In genomic region chr11:63680842-63681207, GRCh38 we compare ENCODE assay signal across 8 cellular contexts. TPM values are rescaled to one million over a fixed set of nuclear protein-coding genes. Genes with fewer than 3 reads are reported as not detected.
A peak's percentile ranks its signal among the peaks of the same experiment; 100 is the strongest.
DNase-seq lines count a peak whose midpoint lies in the region; ATAC-seq and TF ChIP-seq lines count a peak whose summit lies in the region.

No MANE protein-coding gene starts in this region.

- H3K79me2 ChIP-seq in KMS-11 (ENCODE audit: insufficient read depth, low read depth): peaks cover 38% of the 10 kb centered on the region

- H3K27me3 ChIP-seq in KMS-11 (ENCODE audit: insufficient read depth, low read depth): no peaks in the 10 kb centered on the region
- no peaks in the 10 kb centered on the region for H3K27me3 ChIP-seq in heart left ventricle

- H3K27ac ChIP-seq in KMS-11: no peak overlapping the region
- H3K27ac ChIP-seq in heart left ventricle: peak overlapping the region in 11 of 12 donors; percentile 53 to 98 (median 94)

- H3K4me2 ChIP-seq in KMS-11: peak overlapping the region; percentile 98

- no peak for TF ChIP-seq POLR2A in heart left ventricle (IDR thresholded peaks at IDR 0.05)

- DNase-seq in GM12865 (ENCODE audit: low read depth): peak; percentile 31
- DNase-seq in activated T-helper 1 cell treated with anti-CD3 and anti-CD28 coated beads, Interleukin-12 subunit alpha, Interleukin-12 subunit beta, Interleukin-2, Interleukin-4 antibody, amounts not matched to agents 30 ng/mL and 10 ng/mL and 1 ng/mL, durations not matched to agents 14 hours and 24 hours and 36 hours (ENCODE audit: low spot score): no peak
- peak in 1 of 5 donors; percentile 13 for DNase-seq in heart left ventricle
- DNase-seq in skeletal muscle cell (ENCODE audit: low read depth): no peak
- DNase-seq in GM19240 (ENCODE audit: insufficient read length, low spot score): no peak
- DNase-seq in GF-D8 (lab: John Stamatoyannopoulos, UW): no peak
- DNase-seq in NCI-H1105 (lab: John Stamatoyannopoulos, UW): no peak

- peak overlapping the region; percentile 92 for H3K4me3 ChIP-seq in GM12865 (ENCODE audit: low read depth, low read length)
- no peak overlapping the region for H3K4me3 ChIP-seq in KMS-11 (IDR thresholded peaks at IDR 0.05; ENCODE audit: insufficient read depth, low read depth, low read length)
- peak overlapping the region in 11 of 12 donors; percentile 37 to 98 (median 90) for H3K4me3 ChIP-seq in heart left ventricle
- H3K4me3 ChIP-seq in skeletal muscle cell (ENCODE audit: low read depth, low read length): peak overlapping the region; percentile 99

- H3K4me3 Mint-ChIP-seq in activated T-helper 1 cell treated with anti-CD3 and anti-CD28 coated beads, Interleukin-12 subunit alpha, Interleukin-12 subunit beta, Interleukin-2, Interleukin-4 antibody, amounts not matched to agents 30 ng/mL and 10 ng/mL and 1 ng/mL, durations not matched to agents 14 hours and 24 hours and 36 hours: peak overlapping the region; percentile 91

- TF ChIP-seq CTCF in GM12865 (IDR thresholded peaks at IDR 0.05; ENCODE audit: insufficient read depth, low read depth, low read length, missing control alignments) (no peak), KMS-11 (conservative IDR thresholded peaks at IDR 0.05; ENCODE audit: low read depth, low read length) (no peak), heart left ventricle (IDR thresholded peaks at IDR 0.05) (no peak)

- H2AFZ ChIP-seq in KMS-11 (ENCODE audit: low read depth): peak overlapping the region; percentile 94

- peaks cover 6% of the 10 kb centered on the region; the same call in 1 of the 2 replicates for H4K20me1 ChIP-seq in KMS-11 (ENCODE audit: insufficient read depth)

- peaks cover 32% of the 10 kb centered on the region for H3K4me1 Mint-ChIP-seq in activated T-helper 1 cell treated with anti-CD3 and anti-CD28 coated beads, Interleukin-12 subunit alpha, Interleukin-12 subunit beta, Interleukin-2, Interleukin-4 antibody, amounts not matched to agents 30 ng/mL and 10 ng/mL and 1 ng/mL, durations not matched to agents 14 hours and 24 hours and 36 hours (ENCODE audit: low read depth)

- H3K36me3 ChIP-seq in KMS-11 (ENCODE audit: insufficient read depth) (no peaks in the 10 kb centered on the region), heart left ventricle (no peaks in the 10 kb centered on the region)

- intact Hi-C loops in activated T-helper 1 cell treated with anti-CD3 and anti-CD28 coated beads, Interleukin-12 subunit alpha, Interleukin-12 subunit beta, Interleukin-2, Interleukin-4 antibody, amounts not matched to agents 30 ng/mL and 10 ng/mL and 1 ng/mL, durations not matched to agents 14 hours and 24 hours and 36 hours (cut with micrococcal nuclease): loop anchor here (1.0 to 5.0 kb wide), 10 partner anchors 10 to 909 kb away; partner anchors contain the start of genes ATL3, NAA40, OTUB1 and PLAAT2
- intact Hi-C loops in heart left ventricle (cut with DNase I): loop anchor here in 5 of 10 donors (1.0 to 10.0 kb wide), 3 partner anchors 10 to 56 kb away; partner anchors contain the start of gene ATL3 (in 2 of the 5)

- WGBS in heart left ventricle, 4 donors: 12 to 23% (median 16%) methylated on average over 10 of the region's 10 CpGs

- H3K4me1 ChIP-seq in KMS-11 (ENCODE audit: low read depth, poor library complexity, severe bottlenecking): peaks cover 29% of the 10 kb centered on the region
- H3K4me1 ChIP-seq in heart left ventricle: peaks cover 0 to 38% (median 19%) of the 10 kb centered on the region in 12 donors

- peaks cover 11% of the 10 kb centered on the region for H3K27me3 Mint-ChIP-seq in activated T-helper 1 cell treated with anti-CD3 and anti-CD28 coated beads, Interleukin-12 subunit alpha, Interleukin-12 subunit beta, Interleukin-2, Interleukin-4 antibody, amounts not matched to agents 30 ng/mL and 10 ng/mL and 1 ng/mL, durations not matched to agents 14 hours and 24 hours and 36 hours (ENCODE audit: insufficient read depth)

- no peaks in the 10 kb centered on the region for H3K9me3 ChIP-seq in heart left ventricle

- peak overlapping the region; percentile 91 for H3K27ac Mint-ChIP-seq in activated T-helper 1 cell treated with anti-CD3 and anti-CD28 coated beads, Interleukin-12 subunit alpha, Interleukin-12 subunit beta, Interleukin-2, Interleukin-4 antibody, amounts not matched to agents 30 ng/mL and 10 ng/mL and 1 ng/mL, durations not matched to agents 14 hours and 24 hours and 36 hours

- H3K36me3 Mint-ChIP-seq in activated T-helper 1 cell treated with anti-CD3 and anti-CD28 coated beads, Interleukin-12 subunit alpha, Interleukin-12 subunit beta, Interleukin-2, Interleukin-4 antibody, amounts not matched to agents 30 ng/mL and 10 ng/mL and 1 ng/mL, durations not matched to agents 14 hours and 24 hours and 36 hours (ENCODE audit: low read depth): no peaks in the 10 kb centered on the region

- ATAC-seq in heart left ventricle: peak in 1 of 4 donors; percentile 1

- no peaks in the 10 kb centered on the region for H3K9me3 Mint-ChIP-seq in activated T-helper 1 cell treated with anti-CD3 and anti-CD28 coated beads, Interleukin-12 subunit alpha, Interleukin-12 subunit beta, Interleukin-2, Interleukin-4 antibody, amounts not matched to agents 30 ng/mL and 10 ng/mL and 1 ng/mL, durations not matched to agents 14 hours and 24 hours and 36 hours

- H3K9ac ChIP-seq in KMS-11: no peak overlapping the region; the same call in 1 of the 2 replicates

RNA-seq across cellular contexts. Expression of gene RTN3, which starts 0.5 kb away (rescaled TPM):
- total RNA-seq in activated T-helper 1 cell treated with anti-CD3 and anti-CD28 coated beads, Interleukin-12 subunit alpha, Interleukin-12 subunit beta, Interleukin-2, Interleukin-4 antibody, amounts not matched to agents 30 ng/mL and 10 ng/mL and 1 ng/mL, durations not matched to agents 14 hours and 24 hours and 36 hours: 52.1 and 54.7 TPM in 2 replicates
- total RNA-seq in heart left ventricle: 10 to 100 TPM; 36.2 to 82.9 (median 72.2) TPM
- polyA plus RNA-seq in heart left ventricle: 10 to 100 TPM; 31.2 to 65.9 TPM

RNA-seq across cellular contexts. Expression of gene ATL3, which starts 9.6 kb away (rescaled TPM):
- total RNA-seq in activated T-helper 1 cell treated with anti-CD3 and anti-CD28 coated beads, Interleukin-12 subunit alpha, Interleukin-12 subunit beta, Interleukin-2, Interleukin-4 antibody, amounts not matched to agents 30 ng/mL and 10 ng/mL and 1 ng/mL, durations not matched to agents 14 hours and 24 hours and 36 hours: 35.6 and 37.0 TPM in 2 replicates
- total RNA-seq in heart left ventricle: 10 to 100 TPM; 10.4 to 30.4 (median 13.8) TPM
- polyA plus RNA-seq in heart left ventricle: 1 to 10 TPM; 4.7 to 7.5 TPM
